25 cellular contexts compared by ENCODE assay signal in genomic region chr7:1249731-1250130, GRCh38. TPM values are rescaled to one million over a fixed set of nuclear protein-coding genes. Genes with fewer than 3 reads are reported as not detected.
DNase-seq lines count a peak whose midpoint lies in the region; ATAC-seq, FAIRE-seq and TF ChIP-seq lines count a peak whose summit lies in the region.
"Had no signal": no experiment of that assay in that cellular context is flagged by ENCODE, and none has a peak within 500 bp of the region (broad histone marks: within the 10 kb centered on the region; RNA-seq: fewer than 3 reads in every experiment).

No MANE protein-coding gene starts in this region.

- H2AFZ ChIP-seq in mesenchymal stem cell (ENCODE audit: low read depth, low read length): no peak overlapping the region

- H3K27me3 ChIP-seq in right cardiac atrium (ENCODE audit: control insufficient read depth, insufficient read depth) (no peaks in the 10 kb centered on the region), right atrium auricular region (peaks cover 24 to 45% of the 10 kb centered on the region in 2 donors), mesenchymal stem cell (ENCODE audit: control insufficient read depth in 1 of 2, insufficient read depth in 1 of 2, low read length in 2 of 2) (peaks cover 90 to 91% of the 10 kb centered on the region in 2 experiments)

- FAIRE-seq in GM12891 (lab: Jason Lieb, UNC): no peak
- FAIRE-seq: A204.1, G401.6 had no signal

- H3K4me2 ChIP-seq in mesenchymal stem cell (ENCODE audit: low read length, poor library complexity, severe bottlenecking): no peak overlapping the region

- H3K36me3 ChIP-seq in right atrium auricular region (no peaks in the 10 kb centered on the region), mesenchymal stem cell (ENCODE audit: control insufficient read depth in 1 of 2, insufficient read depth in 2 of 2, low read depth in 1 of 2, low read length in 2 of 2) (no peaks in the 10 kb centered on the region)
- H3K36me3 ChIP-seq: Peyer's patch, SJSA1 had no signal

- no peak overlapping the region for H3K4me3 Mint-ChIP-seq in endothelial cell (ENCODE audit: unreplicated experiment)
- no peak overlapping the region for H3K4me3 Mint-ChIP-seq in stimulated activated naive CD8-positive, alpha-beta T cell treated with anti-CD3 and anti-CD28 coated beads, Interleukin-15, amount 100 ng/mL, for 72 hours
- H3K4me3 Mint-ChIP-seq: CD8-positive, alpha-beta memory T cell had no signal

- no peak overlapping the region for H2BK12ac ChIP-seq in mesenchymal stem cell (ENCODE audit: low read length in 2 of 2)

- no peak overlapping the region for H3K4ac ChIP-seq in mesenchymal stem cell (ENCODE audit: low read depth in 1 of 2, low read length in 2 of 2)

- H3K27me3 Mint-ChIP-seq in endothelial cell (ENCODE audit: unreplicated experiment): peaks cover 15% of the 10 kb centered on the region
- H3K27me3 Mint-ChIP-seq in stimulated activated naive CD8-positive, alpha-beta T cell treated with anti-CD3 and anti-CD28 coated beads, Interleukin-15, amount 100 ng/mL, for 72 hours: peaks cover 88% of the 10 kb centered on the region

- H4K91ac ChIP-seq in mesenchymal stem cell (ENCODE audit: low read length): no peak overlapping the region

- H2AK5ac ChIP-seq in mesenchymal stem cell (ENCODE audit: low read length, severe bottlenecking): no peak overlapping the region

- H3K27ac ChIP-seq in right cardiac atrium (ENCODE audit: low read length): no peak overlapping the region
- H3K27ac ChIP-seq in right atrium auricular region: no peak overlapping the region
- H3K27ac ChIP-seq in mesenchymal stem cell (ENCODE audit: low read length, poor library complexity, severe bottlenecking): no peak overlapping the region
- H3K27ac ChIP-seq: C4-2B, Peyer's patch, SJSA1 had no signal

- no peak overlapping the region for H2BK15ac ChIP-seq in mesenchymal stem cell (ENCODE audit: low read depth, poor library complexity, severe bottlenecking)

- H3K9me3 ChIP-seq in right cardiac atrium (ENCODE audit: control insufficient read depth, low read length) (no peaks in the 10 kb centered on the region), right atrium auricular region (no peaks in the 10 kb centered on the region), mesenchymal stem cell (ENCODE audit: control insufficient read depth, low read length) (peaks cover 8% of the 10 kb centered on the region)
- H3K9me3 ChIP-seq: Peyer's patch, SJSA1 had no signal

- no peak for ATAC-seq in right cardiac atrium
- ATAC-seq in stimulated activated naive CD8-positive, alpha-beta T cell treated with anti-CD3 and anti-CD28 coated beads, Interleukin-15, amount 100 ng/mL, for 72 hours: no peak
- ATAC-seq in HG02798 (IDR thresholded peaks at IDR 0.05; ENCODE audit: poor library complexity, unreplicated experiment): no peak

- DNase-seq in right cardiac atrium: peak; percentile 11 to 47 (median 26)
- DNase-seq in right atrium auricular region (ENCODE audit: low spot score): no peak
- DNase-seq in endothelial cell (ENCODE audit: low spot score): no peak
- DNase-seq in mesenchymal stem cell: no peak
- no peak for DNase-seq in stimulated activated naive CD8-positive, alpha-beta T cell treated with anti-CD3 and anti-CD28 coated beads, Interleukin-15, amount 100 ng/mL, for 72 hours
- DNase-seq in anterior cingulate cortex (lab: John Stamatoyannopoulos, UW): no peak
- DNase-seq in GM12891 (ENCODE audit: insufficient read length, low spot score): no peak
- DNase-seq: Calu3; CD8-positive, alpha-beta memory T cell; DMS153; H9; Kasumi-1; NCI-H1694 treated with DMSO at 0.1 percent for 48 hours; NCI-H2081 treated with DMSO at 0.1 percent for 48 hours; NCI-H2171 treated with DMSO at 0.1 percent for 48 hours; NCI-H524 treated with DMSO at 0.1 percent for 48 hours; NCI-H82; Peyer's patch had no signal

- H3K9ac ChIP-seq in mesenchymal stem cell (ENCODE audit: low read length): no peak overlapping the region

- WGBS in right cardiac atrium: 8% methylated on average over 14 of the region's 14 CpGs
- 15% methylated on average over 13 of the region's 14 CpGs for WGBS in mesenchymal stem cell

- no peaks in the 10 kb centered on the region for H3K36me3 Mint-ChIP-seq in endothelial cell (ENCODE audit: low read depth, unreplicated experiment)
- H3K36me3 Mint-ChIP-seq: CD8-positive, alpha-beta memory T cell had no signal

- H3K4me1 ChIP-seq in right cardiac atrium (ENCODE audit: control insufficient read depth, insufficient read depth, low read length) (no peaks in the 10 kb centered on the region), right atrium auricular region (peaks cover 0 to 36% of the 10 kb centered on the region in 2 donors), mesenchymal stem cell (ENCODE audit: control insufficient read depth, insufficient read depth, low read depth, low read length) (peaks cover 15% of the 10 kb centered on the region)
- H3K4me1 ChIP-seq: SJSA1 had no signal

- peak overlapping the region; percentile 52 for H3K27ac Mint-ChIP-seq in endothelial cell (ENCODE audit: unreplicated experiment)
- no peak overlapping the region for H3K27ac Mint-ChIP-seq in stimulated activated naive CD8-positive, alpha-beta T cell treated with anti-CD3 and anti-CD28 coated beads, Interleukin-15, amount 100 ng/mL, for 72 hours
- H3K27ac Mint-ChIP-seq: H9 had no signal

- H3K4me3 ChIP-seq in right cardiac atrium (ENCODE audit: low read length) (no peak overlapping the region), right atrium auricular region (no peak overlapping the region), mesenchymal stem cell (ENCODE audit: insufficient read depth in 1 of 2, low read depth in 1 of 2, low read length in 2 of 2) (no peak overlapping the region)
- H3K4me3 ChIP-seq: Peyer's patch, SJSA1 had no signal

- H2BK5ac ChIP-seq in mesenchymal stem cell (ENCODE audit: low read depth, low read length, poor library complexity, severe bottlenecking): no peak overlapping the region

- TF ChIP-seq CTCF in right atrium auricular region (IDR thresholded peaks at IDR 0.05) (no peak), endothelial cell (IDR thresholded peaks at IDR 0.05; ENCODE audit: unreplicated experiment) (no peak)

- H2BK120ac ChIP-seq in mesenchymal stem cell (ENCODE audit: low read depth, low read length): no peak overlapping the region

- H3K18ac ChIP-seq in mesenchymal stem cell (ENCODE audit: low read depth in 1 of 2, low read length in 2 of 2): no peak overlapping the region

- H3K23ac ChIP-seq in mesenchymal stem cell (ENCODE audit: low read length in 2 of 2): peak overlapping the region in 1 of 2 experiments; percentile 77

- H3K4me1 Mint-ChIP-seq in endothelial cell (ENCODE audit: unreplicated experiment): no peaks in the 10 kb centered on the region
- H3K4me1 Mint-ChIP-seq in stimulated activated naive CD8-positive, alpha-beta T cell treated with anti-CD3 and anti-CD28 coated beads, Interleukin-15, amount 100 ng/mL, for 72 hours: peaks cover 32% of the 10 kb centered on the region

- intact Hi-C loops in right cardiac atrium (cut with DNase I): no loop called here

- H3K9me3 Mint-ChIP-seq in endothelial cell (ENCODE audit: unreplicated experiment): no peaks in the 10 kb centered on the region
- H3K9me3 Mint-ChIP-seq in stimulated activated naive CD8-positive, alpha-beta T cell treated with anti-CD3 and anti-CD28 coated beads, Interleukin-15, amount 100 ng/mL, for 72 hours: no peaks in the 10 kb centered on the region
- H3K9me3 Mint-ChIP-seq: CD8-positive, alpha-beta memory T cell had no signal

- H4K8ac ChIP-seq in mesenchymal stem cell (ENCODE audit: low read length): peak overlapping the region; percentile 38

- H3K14ac ChIP-seq in mesenchymal stem cell (ENCODE audit: low read length in 2 of 2): no peak overlapping the region

- no peaks in the 10 kb centered on the region for H3K79me1 ChIP-seq in mesenchymal stem cell (replicated peaks; ENCODE audit: low read length, poor library complexity, severe bottlenecking)

- TF ChIP-seq POLR2A in GM12891 (IDR thresholded peaks at IDR 0.05; ENCODE audit: low read depth, low read length): no peak

TF ChIP-seq in GM12891, 5 proteins besides CTCF, POLR2A, EP300 and RAD21:
- TF ChIP-seq POU2F2 (IDR thresholded peaks at IDR 0.05; ENCODE audit: low read depth, low read length) (no peak), TAF1 (IDR thresholded peaks at IDR 0.05; ENCODE audit: low read depth, low read length) (no peak), POLR2AphosphoS5 (IDR thresholded peaks at IDR 0.05; ENCODE audit: low read depth, low read length) (no peak), SPI1 (IDR thresholded peaks at IDR 0.05; ENCODE audit: low read depth, low read length) (no peak), PAX5 (IDR thresholded peaks at IDR 0.05; ENCODE audit: insufficient read depth, low read length, severe bottlenecking) (no peak)

RNA-seq across cellular contexts. Expression of gene UNCX, which starts 17.1 kb away (rescaled TPM):
- total RNA-seq in right cardiac atrium (not detected), right atrium auricular region (not detected), endothelial cell (ENCODE audit: unreplicated experiment) (not detected)
- polyA plus RNA-seq in right cardiac atrium: not detected
- not detected for polyA plus RNA-seq in mesenchymal stem cell (2013, experiment 1 of 2)
- not detected for polyA plus RNA-seq in mesenchymal stem cell (2013, experiment 2 of 2)
- polyA plus RNA-seq in GM12891 (2012; ENCODE audit: low read depth, missing spikeins): not detected
- total RNA-seq: Calu3; CD8-positive, alpha-beta memory T cell; H9; MCF 10A; OCI-LY7; Peyer's patch; SJSA1 had no signal
- polyA plus RNA-seq: CD8-positive, alpha-beta memory T cell had no signal

Comparison
In these comparisons a context has a peak if more than half of its experiments do, and no peak if none do; other contexts are left out.
1. DNase-seq: peak in right cardiac atrium (3 of 3); none in right atrium auricular region (single experiment), endothelial cell (single experiment), mesenchymal stem cell (single experiment), stimulated activated naive CD8-positive, alpha-beta T cell treated with anti-CD3 and anti-CD28 coated beads, Interleukin-15, amount 100 ng/mL, for 72 hours (0 of 2), anterior cingulate cortex (0 of 58) and GM12891 (single experiment).